ENCODE assay signal across 21 cellular contexts in the genomic region with DNA sequence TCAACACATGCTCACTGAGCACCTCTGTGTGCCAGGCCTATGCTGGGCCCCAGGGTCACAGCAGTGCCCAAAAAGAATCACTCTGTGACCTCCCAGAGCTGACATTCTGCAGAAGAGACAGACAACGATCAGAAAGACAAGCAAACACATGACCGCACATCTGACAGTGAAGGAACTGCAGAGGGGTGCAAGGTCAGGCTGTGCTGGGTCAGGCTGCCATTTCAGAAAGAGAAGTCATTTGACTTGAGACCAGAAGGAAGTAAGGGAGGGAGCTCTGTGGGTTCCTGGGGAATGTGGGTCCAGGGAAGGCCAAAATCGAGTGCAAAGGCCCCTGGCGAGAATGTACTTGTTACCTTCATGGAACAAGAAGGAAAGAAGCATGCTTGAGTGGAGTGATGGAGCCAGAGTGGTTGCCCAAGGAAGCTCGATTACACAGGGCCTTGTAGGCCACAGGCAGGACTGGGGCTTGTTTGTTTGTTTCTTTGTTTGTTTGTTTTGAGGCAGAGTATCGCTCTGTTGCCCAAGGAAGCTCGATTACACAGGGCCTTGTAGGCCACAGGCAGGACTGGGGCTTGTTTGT. TPM values are rescaled to one million over a fixed set of nuclear protein-coding genes. Genes with fewer than 3 reads are reported as not detected.
DNase-seq lines count a peak whose midpoint lies in the region; ATAC-seq and TF ChIP-seq lines count a peak whose summit lies in the region.
"Had no signal": no experiment of that assay in that cellular context is flagged by ENCODE, and none has a peak within 500 bp of the region (broad histone marks: within the 10 kb centered on the region; RNA-seq: fewer than 3 reads in every experiment).

No MANE protein-coding gene starts in this region.

- H3K36me3 ChIP-seq in Panc1 (ENCODE audit: control insufficient read depth, insufficient read depth, low read length) (no peaks in the 10 kb centered on the region), spleen (no peaks in the 10 kb centered on the region)
- H3K36me3 ChIP-seq: stomach, vagina had no signal

- H3K27ac ChIP-seq in Panc1 (ENCODE audit: low read length) (no peak overlapping the region), spleen (peak overlapping the region in 6 of 8 donors; percentile 38 to 83 (median 78))

- BruUV-seq in Panc1 (replicated peaks; lab: Mats Ljungman, UMichigan), result no TSS peak

- POLR2A ChIA-PET in Panc1 (lab: Charles Lee), result no interaction called here

- no peak for TF ChIP-seq POLR2A in spleen (IDR thresholded peaks at IDR 0.05)

- H3K4me3 ChIP-seq in Panc1 (ENCODE audit: low read depth in 2 of 2, low read length in 2 of 2), result no peak overlapping the region
- no peak overlapping the region for H3K4me3 ChIP-seq in spleen
- H3K4me3 ChIP-seq: stomach, vagina had no signal

- intact Hi-C loops in Panc1 (cut with micrococcal nuclease; ENCODE audit: unreplicated experiment), result no loop called here
- intact Hi-C loops in spleen (cut with DNase I; ENCODE audit: low total_unique reads), result no loop called here
- intact Hi-C loops in head of caudate nucleus (cut with DNase I), result no loop called here

- ATAC-seq in Panc1 (peak; percentile 29; the same call in 1 of the 2 replicates), HG03354 (IDR thresholded peaks at IDR 0.05; ENCODE audit: poor library complexity, severe bottlenecking, unreplicated experiment) (no peak)
- ATAC-seq: activated T-cell treated with anti-CD3 and anti-CD28 coated beads, Interleukin-2, amount 50 U/mL, for 4 hours; right cardiac atrium had no signal

- H3K4me1 ChIP-seq in Panc1 (ENCODE audit: control insufficient read depth, insufficient read depth, low read length) (no peaks in the 10 kb centered on the region; the same call in 1 of the 2 replicates), spleen (peaks cover 24 to 100% (median 57%) of the 10 kb centered on the region in 6 donors)

- peak; percentile 44 for DNase-seq in Caki2 (ENCODE audit: low read depth)
- DNase-seq in Panc1 (ENCODE audit: low read depth, low spot score), result no peak
- DNase-seq in iPS-NIHi11 (ENCODE audit: low spot score), result peak; percentile 2
- no peak for DNase-seq in spleen
- no peak for DNase-seq in NCI-H146 treated with DMSO at 0.1 percent for 48 hours (lab: John Stamatoyannopoulos, UW; ENCODE audit: unreplicated experiment)
- DNase-seq in head of caudate nucleus, result no peak
- DNase-seq in NCI-H345 (lab: John Stamatoyannopoulos, UW), result no peak
- DNase-seq: activated CD4-positive, alpha-beta T cell treated with anti-CD3 and anti-CD28 coated beads, Interleukin-2, amount 50 U/mL, for 48 hours; activated T-cell treated with anti-CD3 and anti-CD28 coated beads, Interleukin-2, amount 50 U/mL, for 4 hours; COR-L47; NCI-H1436 treated with DMSO at 0.1 percent for 48 hours; NCI-H774; occipital lobe; SK-N-SH; stomach had no signal

- CTCF ChIA-PET in Panc1 (lab: Charles Lee), result no interaction called here

- in situ Hi-C loops in Caki2 (cut with HindIII; ENCODE audit: low pct_unique_long_range_greater_than_20kb, low sequenced_read_pairs), result no loop called here
- in situ Hi-C loops in Panc1 (cut with HindIII; ENCODE audit: low pct_unique_long_range_greater_than_20kb, low sequenced_read_pairs), result no loop called here

- WGBS in spleen, 5 donors, result 51 to 61% (median 53%) methylated on average over 7 of the region's 7 CpGs

- H3K27me3 ChIP-seq in Panc1 (ENCODE audit: control insufficient read depth, insufficient read depth, low read length) (no peaks in the 10 kb centered on the region), spleen (replicated peaks in 1 of 7) (no peaks in the 10 kb centered on the region)
- H3K27me3 ChIP-seq: vagina had no signal

- no peak for TF ChIP-seq CTCF in Panc1 (IDR thresholded peaks at IDR 0.05)
- TF ChIP-seq CTCF in spleen (IDR thresholded peaks at IDR 0.05 in 8 of 11, conservative IDR thresholded peaks at IDR 0.05 in 3 of 11), result no peak

- H3K9me3 ChIP-seq in Panc1 (ENCODE audit: control insufficient read depth, insufficient read depth, low read depth, low read length), result no peaks in the 10 kb centered on the region
- H3K9me3 ChIP-seq in spleen, result peaks cover 0 to 9% (median 2%) of the 10 kb centered on the region in 8 donors
- H3K9me3 ChIP-seq: SK-N-SH, vagina had no signal

RNA-seq across cellular contexts. Expression of a gene that starts 11.4 kb away (rescaled TPM):
- total RNA-seq in Caki2 (2014; rRNA removed; shearing (Covaris generic); ENCODE audit: low replicate concordance), result 15.4 and 20.6 TPM in 2 replicates
- total RNA-seq in Panc1 (2021; ENCODE audit: unreplicated experiment), result 0.74 TPM
- polyA plus RNA-seq in Panc1 (2012; ENCODE audit: insufficient read length), result 0.16 TPM
- 100 to 1,000 TPM; 251 to 446 (median 339) TPM for total RNA-seq in spleen
- 100 to 1,000 TPM; 292 to 445 (median 394) TPM for polyA plus RNA-seq in spleen
- total RNA-seq: G401, occipital lobe had no signal

RNA-seq across cellular contexts. Expression of a gene that starts 25.6 kb away (rescaled TPM):
- 5.7 and 10.4 TPM in 2 replicates for total RNA-seq in Caki2 (2014; rRNA removed; shearing (Covaris generic); ENCODE audit: low replicate concordance)
- total RNA-seq in Panc1 (2021; ENCODE audit: unreplicated experiment) (not detected), spleen (10 to 100 TPM in 3 of 7 donors, under 1 TPM in 2, not detected in 2; 0.26 to 55.2 (median 35.1) TPM)
- polyA plus RNA-seq in Panc1 (2012; ENCODE audit: insufficient read length), result not detected
- polyA plus RNA-seq in spleen, result under 1 TPM; 0.07 to 0.42 (median 0.16) TPM
- total RNA-seq: G401, M059J, right cardiac atrium, vagina had no signal
- polyA plus RNA-seq: SK-N-SH had no signal

RNA-seq across cellular contexts. Expression of a gene that starts 30.1 kb away (rescaled TPM):
- total RNA-seq in Caki2 (2014; rRNA removed; shearing (Covaris generic); ENCODE audit: low replicate concordance), result 1.7 and 6.1 TPM in 2 replicates
- total RNA-seq in Panc1 (2021; ENCODE audit: unreplicated experiment) (not detected), spleen (under 1 TPM in 4 of 7 donors, not detected in 3; 0.16 to 0.32 (median 0.28) TPM)
- polyA plus RNA-seq in Panc1 (2012; ENCODE audit: insufficient read length), result not detected
- polyA plus RNA-seq in spleen, result under 1 TPM; 0.18 to 0.52 (median 0.26) TPM
- total RNA-seq: activated T-cell treated with anti-CD3 and anti-CD28 coated beads, Interleukin-2, amount 50 U/mL, for 4 hours; G401; M059J; occipital lobe; right cardiac atrium; vagina had no signal
- polyA plus RNA-seq: right cardiac atrium, SK-N-SH, stomach had no signal

RNA-seq across cellular contexts. Expression of a gene that starts 35.2 kb away (rescaled TPM):
- total RNA-seq in Caki2 (2014; rRNA removed; shearing (Covaris generic); ENCODE audit: low replicate concordance), result 0.06 TPM in 1 of 2 replicates, not detected in the other
- total RNA-seq in Panc1 (2021; ENCODE audit: unreplicated experiment) (0.31 TPM), spleen (under 1 TPM in 2 of 7 donors, not detected in 5; 0.60 to 0.67 TPM)
- polyA plus RNA-seq in Panc1 (2012; ENCODE audit: insufficient read length), result not detected
- 1 to 10 TPM in 2 of 3 donors, under 1 TPM in 1; 0.48 to 5.0 (median 2.0) TPM for polyA plus RNA-seq in spleen
- total RNA-seq: G401, kidney epithelial cell, M059J, occipital lobe, vagina had no signal
- polyA plus RNA-seq: SK-N-SH had no signal

RNA-seq across cellular contexts. Expression of a gene that starts 40.7 kb away (rescaled TPM):
- not detected in 2 replicates for total RNA-seq in Caki2 (2014; rRNA removed; shearing (Covaris generic); ENCODE audit: low replicate concordance)
- total RNA-seq in Panc1 (2021; ENCODE audit: unreplicated experiment), result not detected
- polyA plus RNA-seq in Panc1 (2012; ENCODE audit: insufficient read length), result not detected
- 1 to 10 TPM in 4 of 7 donors, under 1 TPM in 2, not detected in 1; 0.55 to 3.2 (median 2.0) TPM for total RNA-seq in spleen
- under 1 TPM; 0.30 to 0.45 (median 0.33) TPM for polyA plus RNA-seq in spleen
- total RNA-seq: G401, kidney epithelial cell, M059J, occipital lobe, stomach, vagina had no signal
- polyA plus RNA-seq: SK-N-SH had no signal

Comparison
In these comparisons a context has a peak if more than half of its experiments do, and no peak if none do; other contexts are left out.
1. DNase-seq: peak in Caki2 (single experiment) and iPS-NIHi11 (single experiment); none in Panc1 (single experiment), spleen (single experiment), NCI-H146 treated with DMSO at 0.1 percent for 48 hours (single experiment), head of caudate nucleus (0 of 42) and NCI-H345 (single experiment).
2. RNA of a gene that starts 11.4 kb away (total RNA-seq): 251 to 446 TPM in spleen; 15.4 to 20.6 TPM in Caki2 and 0.74 TPM in Panc1 (single experiment); every median in the first group is over 10 times any median in the second.